ENCODE assay signal across 19 cellular contexts in genomic region chr15:38540516-38540915, GRCh38. TPM values are rescaled to one million over a fixed set of nuclear protein-coding genes. Genes with fewer than 3 reads are reported as not detected.
DNase-seq lines count a peak whose midpoint lies in the region; ATAC-seq and TF ChIP-seq lines count a peak whose summit lies in the region.
"Had no signal": no experiment of that assay in that cellular context is flagged by ENCODE, and none has a peak within 500 bp of the region (broad histone marks: within the 10 kb centered on the region; RNA-seq: fewer than 3 reads in every experiment).

No MANE protein-coding gene starts in this region.

- no peak overlapping the region for H3K4me3 Mint-ChIP-seq in activated CD4-positive, alpha-beta T cell treated with anti-CD3 and anti-CD28 coated beads for 36 hours
- peak overlapping the region in 4 of 7 donors; percentile 24 to 74 (median 44) for H3K4me3 Mint-ChIP-seq in CD8-positive, alpha-beta memory T cell
- peak overlapping the region; percentile 84 for H3K4me3 Mint-ChIP-seq in activated T-helper 17 cell treated with anti-CD3 and anti-CD28 coated beads, Interleukin-2, amount 50 U/mL, for 72 hours
- H3K4me3 Mint-ChIP-seq in mesothelial cell of epicardium = no peak overlapping the region

- CTCF ChIA-PET in activated CD4-positive, alpha-beta T cell treated with anti-CD3 and anti-CD28 coated beads for 36 hours (lab: Charles Lee) = interaction anchor here (0.9 to 2.2 kb wide), 6 partner anchors 19 to 149 kb away, joined by 3 to 8 read pairs (median 4); no protein-coding TSS in a partner anchor
- CTCF ChIA-PET in CD8-positive, alpha-beta memory T cell (lab: Charles Lee) = interaction anchor here (2.8 kb wide), 1 partner anchor 150 kb away, joined by 10 read pairs; no protein-coding TSS in a partner anchor

- no peak overlapping the region for H2BK5ac ChIP-seq in mesendoderm (ENCODE audit: low read length)

- no peaks in the 10 kb centered on the region for H3K9me3 ChIP-seq in CD8-positive, alpha-beta memory T cell (ENCODE audit: low read length)
- H3K9me3 ChIP-seq: BE2C, gastrocnemius medialis had no signal

- TF ChIP-seq CTCF in mesothelial cell of epicardium (IDR thresholded peaks at IDR 0.05; ENCODE audit: unreplicated experiment) = no peak

- H3K18ac ChIP-seq in mesendoderm (ENCODE audit: low read length) = no peak overlapping the region

- ATAC-seq in activated CD4-positive, alpha-beta T cell treated with anti-CD3 and anti-CD28 coated beads for 36 hours = no peak
- ATAC-seq in activated T-helper 17 cell treated with anti-CD3 and anti-CD28 coated beads, Interleukin-2, amount 50 U/mL, for 72 hours (replicated peaks) = no peak
- ATAC-seq: gastrocnemius medialis, HepG2, SK-N-SH treated with all-trans-retinoic acid at 6 μM for 48 hours had no signal

- intact Hi-C loops in activated CD4-positive, alpha-beta T cell treated with anti-CD3 and anti-CD28 coated beads for 36 hours (cut with DNase I, micrococcal nuclease) = no loop called here

- H3K27ac ChIP-seq in CD8-positive, alpha-beta memory T cell (ENCODE audit: low read depth, low read length) = no peak overlapping the region
- no peak overlapping the region for H3K27ac ChIP-seq in mesendoderm (ENCODE audit: low read depth, low read length)
- H3K27ac ChIP-seq: gastrocnemius medialis, RWPE1 had no signal

- WGBS in mesendoderm (ENCODE audit: extremely low coverage, insufficient coverage, low lambda C conversion rate) = no CpG with 5 or more reads among the region's 1 CpG

- no peak overlapping the region for H4K8ac ChIP-seq in mesendoderm (ENCODE audit: low read depth, low read length)

- H3K9me3 Mint-ChIP-seq in activated CD4-positive, alpha-beta T cell treated with anti-CD3 and anti-CD28 coated beads for 36 hours (ENCODE audit: low read depth) = peaks cover 2% of the 10 kb centered on the region
- peaks cover 0 to 1% (median 0%) of the 10 kb centered on the region in 5 donors for H3K9me3 Mint-ChIP-seq in CD8-positive, alpha-beta memory T cell
- H3K9me3 Mint-ChIP-seq in activated T-helper 17 cell treated with anti-CD3 and anti-CD28 coated beads, Interleukin-2, amount 50 U/mL, for 72 hours = no peaks in the 10 kb centered on the region
- peaks cover 3% of the 10 kb centered on the region for H3K9me3 Mint-ChIP-seq in mesothelial cell of epicardium

- no peaks in the 10 kb centered on the region for H3K27me3 Mint-ChIP-seq in activated CD4-positive, alpha-beta T cell treated with anti-CD3 and anti-CD28 coated beads for 36 hours
- no peaks in the 10 kb centered on the region for H3K27me3 Mint-ChIP-seq in CD8-positive, alpha-beta memory T cell
- H3K27me3 Mint-ChIP-seq in activated T-helper 17 cell treated with anti-CD3 and anti-CD28 coated beads, Interleukin-2, amount 50 U/mL, for 72 hours = no peaks in the 10 kb centered on the region
- no peaks in the 10 kb centered on the region for H3K27me3 Mint-ChIP-seq in mesothelial cell of epicardium (ENCODE audit: low read depth)

- no peak overlapping the region for H3K4me3 ChIP-seq in CD8-positive, alpha-beta memory T cell (ENCODE audit: low read length)
- H3K4me3 ChIP-seq in mesendoderm (ENCODE audit: low read length) = no peak overlapping the region
- H3K4me3 ChIP-seq: gastrocnemius medialis, lung had no signal

- peaks cover 4% of the 10 kb centered on the region for H3K36me3 ChIP-seq in CD8-positive, alpha-beta memory T cell (ENCODE audit: insufficient read depth, low read length)
- no peaks in the 10 kb centered on the region for H3K36me3 ChIP-seq in mesendoderm (ENCODE audit: control insufficient read depth, insufficient read depth, low read length)
- H3K36me3 ChIP-seq: BE2C, gastrocnemius medialis had no signal

- H3K9ac ChIP-seq in mesendoderm (ENCODE audit: low read length) = no peak overlapping the region

- H3K79me1 ChIP-seq in mesendoderm (ENCODE audit: low read length) = no peaks in the 10 kb centered on the region

- peaks cover 72% of the 10 kb centered on the region for H3K36me3 Mint-ChIP-seq in activated CD4-positive, alpha-beta T cell treated with anti-CD3 and anti-CD28 coated beads for 36 hours (ENCODE audit: low read depth)
- peaks cover 3 to 58% (median 6%) of the 10 kb centered on the region in 3 donors for H3K36me3 Mint-ChIP-seq in CD8-positive, alpha-beta memory T cell
- peaks cover 98% of the 10 kb centered on the region for H3K36me3 Mint-ChIP-seq in activated T-helper 17 cell treated with anti-CD3 and anti-CD28 coated beads, Interleukin-2, amount 50 U/mL, for 72 hours (ENCODE audit: low read depth)
- H3K36me3 Mint-ChIP-seq in mesothelial cell of epicardium = no peaks in the 10 kb centered on the region

- H3K27ac Mint-ChIP-seq in activated CD4-positive, alpha-beta T cell treated with anti-CD3 and anti-CD28 coated beads for 36 hours = peak overlapping the region; percentile 79
- peak overlapping the region; percentile 21 to 89 (median 84) for H3K27ac Mint-ChIP-seq in CD8-positive, alpha-beta memory T cell
- H3K27ac Mint-ChIP-seq in activated T-helper 17 cell treated with anti-CD3 and anti-CD28 coated beads, Interleukin-2, amount 50 U/mL, for 72 hours = peak overlapping the region; percentile 49
- H3K27ac Mint-ChIP-seq in mesothelial cell of epicardium = no peak overlapping the region

- POLR2A ChIA-PET in activated CD4-positive, alpha-beta T cell treated with anti-CD3 and anti-CD28 coated beads for 36 hours (lab: Charles Lee) = no interaction called here
- POLR2A ChIA-PET in CD8-positive, alpha-beta memory T cell (lab: Charles Lee) = no interaction called here

- H3K79me2 ChIP-seq in mesendoderm (ENCODE audit: control insufficient read depth, insufficient read depth, low read length) = no peaks in the 10 kb centered on the region

- DNase-seq in activated CD4-positive, alpha-beta T cell treated with anti-CD3 and anti-CD28 coated beads for 36 hours = no peak
- no peak for DNase-seq in activated CD4-positive, alpha-beta T cell treated with anti-CD3 and anti-CD28 coated beads for 48 hours
- no peak for DNase-seq in CD8-positive, alpha-beta memory T cell
- DNase-seq in mesendoderm (peak; percentile 35), NCI-H446 (lab: John Stamatoyannopoulos, UW) (no peak), mesothelial cell of epicardium (ENCODE audit: low spot score in 2 of 2, unreplicated experiment in 2 of 2) (no peak), Kasumi-1 (lab: John Stamatoyannopoulos, UW) (no peak)
- DNase-seq: activated CD4-positive, alpha-beta T cell treated with anti-CD3 and anti-CD28 coated beads for 4 hours; anterior cingulate cortex; BE2C; gastrocnemius medialis; NCI-H1417 treated with DMSO at 0.1 percent for 48 hours; NCI-H526; stimulated activated CD4-positive, alpha-beta T cell treated with anti-CD3 and anti-CD28 coated beads, Interleukin-12 subunit alpha, Interleukin-12 subunit beta, amount 100 ng/mL, for 4 hours had no signal

- H2AK5ac ChIP-seq in mesendoderm (ENCODE audit: low read length) = no peak overlapping the region

- H3K4ac ChIP-seq in mesendoderm (ENCODE audit: low read depth, low read length) = no peak overlapping the region

- no peak overlapping the region for H4K5ac ChIP-seq in mesendoderm (ENCODE audit: low read length)

- H3K4me2 ChIP-seq in mesendoderm (ENCODE audit: low read length) = no peak overlapping the region

- H3K23ac ChIP-seq in mesendoderm (ENCODE audit: low read length) = no peak overlapping the region

- peaks cover 92% of the 10 kb centered on the region for H3K4me1 ChIP-seq in CD8-positive, alpha-beta memory T cell (ENCODE audit: insufficient read depth, low read length)
- no peaks in the 10 kb centered on the region for H3K4me1 ChIP-seq in mesendoderm (ENCODE audit: control insufficient read depth, low read depth, low read length)
- H3K4me1 ChIP-seq: BE2C, gastrocnemius medialis had no signal

- H3K56ac ChIP-seq in mesendoderm (ENCODE audit: low read length) = no peak overlapping the region

- H2BK15ac ChIP-seq in mesendoderm (replicated peaks; ENCODE audit: low read depth) = no peak overlapping the region

- no peaks in the 10 kb centered on the region for H3K27me3 ChIP-seq in CD8-positive, alpha-beta memory T cell (ENCODE audit: insufficient read depth, low read length, poor library complexity, severe bottlenecking)
- no peaks in the 10 kb centered on the region for H3K27me3 ChIP-seq in mesendoderm (ENCODE audit: insufficient read depth, low read length, poor library complexity)
- H3K27me3 ChIP-seq: BE2C, gastrocnemius medialis had no signal

- no peak overlapping the region for H2BK120ac ChIP-seq in mesendoderm (ENCODE audit: low read depth, low read length)

- H3K4me1 Mint-ChIP-seq in activated CD4-positive, alpha-beta T cell treated with anti-CD3 and anti-CD28 coated beads for 36 hours = peaks cover 96% of the 10 kb centered on the region
- H3K4me1 Mint-ChIP-seq in CD8-positive, alpha-beta memory T cell = peaks cover 94 to 98% (median 98%) of the 10 kb centered on the region in 3 donors
- peaks cover 79% of the 10 kb centered on the region for H3K4me1 Mint-ChIP-seq in activated T-helper 17 cell treated with anti-CD3 and anti-CD28 coated beads, Interleukin-2, amount 50 U/mL, for 72 hours
- H3K4me1 Mint-ChIP-seq in mesothelial cell of epicardium = peaks cover 10% of the 10 kb centered on the region

RNA-seq across cellular contexts. Expression of gene RASGRP1, which starts 24.1 kb away (rescaled TPM):
- total RNA-seq in activated CD4-positive, alpha-beta T cell treated with anti-CD3 and anti-CD28 coated beads for 36 hours = 100 to 1,000 TPM; 102 to 120 TPM
- 10 to 100 TPM; 64.7 to 67.9 TPM for total RNA-seq in CD8-positive, alpha-beta memory T cell
- polyA plus RNA-seq in CD8-positive, alpha-beta memory T cell = 90.9 TPM
- total RNA-seq in activated T-helper 17 cell treated with anti-CD3 and anti-CD28 coated beads, Interleukin-2, amount 50 U/mL, for 72 hours = 100 to 1,000 TPM; 118 to 164 TPM
- 0.32 TPM for polyA plus RNA-seq in mesendoderm (2013, experiment 1 of 2)
- 0.42 TPM for polyA plus RNA-seq in mesendoderm (2013, experiment 2 of 2)
- total RNA-seq in mesothelial cell of epicardium = 3.7 to 4.8 TPM (median 4.4 TPM) in 3 replicates
- polyA plus RNA-seq: HepG2 had no signal

Comparison
In these comparisons a context has a peak if more than half of its experiments do, and no peak if none do; other contexts are left out.
1. H3K4me3 Mint-ChIP-seq: peak in CD8-positive, alpha-beta memory T cell (4 of 7) and activated T-helper 17 cell treated with anti-CD3 and anti-CD28 coated beads, Interleukin-2, amount 50 U/mL, for 72 hours (single experiment); none in activated CD4-positive, alpha-beta T cell treated with anti-CD3 and anti-CD28 coated beads for 36 hours (single experiment) and mesothelial cell of epicardium (single experiment).
2. RNA of gene RASGRP1, which starts 24.1 kb away (total RNA-seq): 118 to 164 TPM in activated T-helper 17 cell treated with anti-CD3 and anti-CD28 coated beads, Interleukin-2, amount 50 U/mL, for 72 hours, 102 to 120 TPM in activated CD4-positive, alpha-beta T cell treated with anti-CD3 and anti-CD28 coated beads for 36 hours and 64.7 to 67.9 TPM in CD8-positive, alpha-beta memory T cell; 3.7 to 4.8 TPM in mesothelial cell of epicardium; every median in the first group is over 10 times any median in the second.